Comparison of ENCODE assay signal across 20 cellular contexts in genomic region chr4:76705497-76705896, GRCh38.
DNase-seq lines count a peak whose midpoint lies in the region; ATAC-seq and TF ChIP-seq lines count a peak whose summit lies in the region.
"Had no signal": no experiment of that assay in that cellular context is flagged by ENCODE, and none has a peak within 500 bp of the region (broad histone marks: within the 10 kb centered on the region; RNA-seq: fewer than 3 reads in every experiment).

No MANE protein-coding gene starts in this region.

- intact Hi-C loops in prostate gland (cut with DNase I), result no loop called here
- intact Hi-C loops in CD4-positive, alpha-beta T cell (cut with DNase I, micrococcal nuclease), result no loop called here

- DNase-seq in CD1c-positive myeloid dendritic cell (ENCODE audit: extremely low spot score), result peak; percentile 44
- no peak for DNase-seq in epithelial cell of prostate (ENCODE audit: low read depth, low spot score)
- DNase-seq in prostate gland (ENCODE audit: low spot score), result no peak
- DNase-seq in NCI-H2107 treated with DMSO at 0.1 percent for 48 hours (lab: John Stamatoyannopoulos, UW; ENCODE audit: unreplicated experiment), result no peak
- DNase-seq in CD4-positive, alpha-beta T cell, result no peak
- DNase-seq: activated CD4-positive, alpha-beta T cell treated with anti-CD3 and anti-CD28 coated beads, Interleukin-2, amount 10 ng/mL, durations not matched to agents 24 days and 14 days; activated CD8-positive, alpha-beta memory T cell treated with anti-CD3 and anti-CD28 coated beads, Interleukin-2, amount 50 U/mL, for 4 hours; KG1; midbrain; NCI-H1048; NCI-H2081; NCI-H524 treated with DMSO at 0.1 percent for 48 hours; retina had no signal

- no peaks in the 10 kb centered on the region for H3K36me3 ChIP-seq in prostate gland
- H3K36me3 ChIP-seq: HAP-1, neutrophil, vagina had no signal

- no peaks in the 10 kb centered on the region for H3K36me3 Mint-ChIP-seq in CD4-positive, alpha-beta T cell (ENCODE audit: low read depth)

- peaks cover 12% of the 10 kb centered on the region for H3K27me3 Mint-ChIP-seq in CD4-positive, alpha-beta T cell

- no peak overlapping the region for H3K27ac Mint-ChIP-seq in CD4-positive, alpha-beta T cell
- H3K27ac Mint-ChIP-seq: activated CD4-positive, alpha-beta T cell treated with anti-CD3 and anti-CD28 coated beads, Interleukin-2, amount 10 ng/mL, durations not matched to agents 24 days and 14 days; stimulated activated naive CD8-positive, alpha-beta T cell treated with anti-CD3 and anti-CD28 coated beads, Interleukin-15, Interleukin-2, amounts not matched to agents 100 ng/mL and 50 ng/mL, for 24 hours had no signal

- POLR2A ChIA-PET in CD4-positive, alpha-beta T cell (lab: Charles Lee), result no interaction called here

- H3K9me3 Mint-ChIP-seq in CD4-positive, alpha-beta T cell, result no peaks in the 10 kb centered on the region
- H3K9me3 Mint-ChIP-seq: activated CD4-positive, alpha-beta T cell treated with anti-CD3 and anti-CD28 coated beads, Interleukin-2, amount 10 ng/mL, durations not matched to agents 24 days and 14 days; stimulated activated naive CD8-positive, alpha-beta T cell treated with anti-CD3 and anti-CD28 coated beads, Interleukin-15, Interleukin-2, amounts not matched to agents 100 ng/mL and 50 ng/mL, for 24 hours had no signal

- no peaks in the 10 kb centered on the region for H3K4me1 Mint-ChIP-seq in CD4-positive, alpha-beta T cell (ENCODE audit: low read depth)
- H3K4me1 Mint-ChIP-seq: activated CD4-positive, alpha-beta T cell treated with anti-CD3 and anti-CD28 coated beads, Interleukin-2, amount 10 ng/mL, durations not matched to agents 24 days and 14 days had no signal

- no peak for ATAC-seq in GM19023 (IDR thresholded peaks at IDR 0.05; ENCODE audit: unreplicated experiment)
- no peak for ATAC-seq in GM21381 (IDR thresholded peaks at IDR 0.05; ENCODE audit: unreplicated experiment)
- no peak for ATAC-seq in CD4-positive, alpha-beta T cell (ENCODE audit: poor library complexity)

- no peak for TF ChIP-seq POLR2A in prostate gland (IDR thresholded peaks at IDR 0.05)

- H3K27me3 ChIP-seq in prostate gland (replicated peaks; ENCODE audit: insufficient read depth), result no peaks in the 10 kb centered on the region
- H3K27me3 ChIP-seq in CD4-positive, alpha-beta T cell (ENCODE audit: control insufficient read depth, insufficient read depth, low read length), result peaks cover 6% of the 10 kb centered on the region
- H3K27me3 ChIP-seq: neutrophil, vagina had no signal

- CTCF ChIA-PET in CD4-positive, alpha-beta T cell (lab: Charles Lee), result no interaction called here

- no peak for TF ChIP-seq CTCF in VCaP (conservative IDR thresholded peaks at IDR 0.05)
- no peak for TF ChIP-seq CTCF in prostate gland (IDR thresholded peaks at IDR 0.05)
- no peak for TF ChIP-seq CTCF in CD4-positive, alpha-beta T cell (IDR thresholded peaks at IDR 0.05)

- H3K4me3 Mint-ChIP-seq in CD4-positive, alpha-beta T cell, result no peak overlapping the region
- H3K4me3 Mint-ChIP-seq: activated CD4-positive, alpha-beta T cell treated with anti-CD3 and anti-CD28 coated beads, Interleukin-2, amount 10 ng/mL, durations not matched to agents 24 days and 14 days; stimulated activated naive CD8-positive, alpha-beta T cell treated with anti-CD3 and anti-CD28 coated beads, Interleukin-15, Interleukin-2, amounts not matched to agents 100 ng/mL and 50 ng/mL, for 24 hours had no signal

- no peaks in the 10 kb centered on the region for H3K9me3 ChIP-seq in prostate gland
- no peaks in the 10 kb centered on the region for H3K9me3 ChIP-seq in CD4-positive, alpha-beta T cell (ENCODE audit: control insufficient read depth, low read length)
- H3K9me3 ChIP-seq: HAP-1, neutrophil, vagina had no signal

- H3K4me1 ChIP-seq in prostate gland (replicated peaks), result peaks cover 30% of the 10 kb centered on the region

- H3K4me3 ChIP-seq in prostate gland, result no peak overlapping the region
- H3K4me3 ChIP-seq: HAP-1, vagina had no signal

- WGBS in prostate gland, result 57% methylated on average over 1 of the region's 1 CpG

- peak overlapping the region; percentile 77 for H3K27ac ChIP-seq in VCaP
- peak overlapping the region; percentile 98 for H3K27ac ChIP-seq in epithelial cell of prostate
- peak overlapping the region; percentile 32 to 86 for H3K27ac ChIP-seq in prostate gland
- H3K27ac ChIP-seq in CD4-positive, alpha-beta T cell (ENCODE audit: low read depth, low read length), result no peak overlapping the region
- H3K27ac ChIP-seq: neutrophil, vagina had no signal
